Comparison of ENCODE assay signal across 14 cellular contexts in genomic region chr12:109473006-109473405, GRCh38.
"Had no signal": no experiment of that assay in that cellular context is flagged by ENCODE, and none has a peak within 500 bp of the region (broad histone marks: within the 10 kb centered on the region; RNA-seq: fewer than 3 reads in every experiment).

No MANE protein-coding gene starts in this region.

- H3K27me3 Mint-ChIP-seq: activated CD4-positive, alpha-beta memory T cell treated with anti-CD3 and anti-CD28 coated beads, Interleukin-2, amount 10 ng/mL, durations not matched to agents 7 days and 5 days; progenitor cell of endocrine pancreas had no signal

- H3K9me3 Mint-ChIP-seq: activated CD4-positive, alpha-beta memory T cell treated with anti-CD3 and anti-CD28 coated beads, Interleukin-2, amount 10 ng/mL, durations not matched to agents 7 days and 5 days; activated T-cell treated with anti-CD3 and anti-CD28 coated beads, Interleukin-2, amount 50 U/mL, for 72 hours had no signal

- H3K9me3 ChIP-seq: right lobe of liver, suprapubic skin had no signal

- H3K4me3 Mint-ChIP-seq: activated CD4-positive, alpha-beta memory T cell treated with anti-CD3 and anti-CD28 coated beads, Interleukin-2, amount 10 ng/mL, durations not matched to agents 7 days and 5 days; activated T-cell treated with anti-CD3 and anti-CD28 coated beads, Interleukin-2, amount 50 U/mL, for 72 hours had no signal

- H3K27ac Mint-ChIP-seq: activated CD4-positive, alpha-beta memory T cell treated with anti-CD3 and anti-CD28 coated beads, Interleukin-2, amount 10 ng/mL, durations not matched to agents 7 days and 5 days; activated T-cell treated with anti-CD3 and anti-CD28 coated beads, Interleukin-2, amount 50 U/mL, for 72 hours; progenitor cell of endocrine pancreas had no signal

- ATAC-seq: activated T-cell treated with anti-CD3 and anti-CD28 coated beads, Interleukin-2, amount 50 U/mL, for 72 hours; right lobe of liver had no signal

- H3K27ac ChIP-seq: right lobe of liver, suprapubic skin, VCaP had no signal

- H3K27me3 ChIP-seq: right lobe of liver, suprapubic skin had no signal

- H3K4me3 ChIP-seq: right lobe of liver, suprapubic skin had no signal

- DNase-seq: activated CD4-positive, alpha-beta memory T cell treated with anti-CD3 and anti-CD28 coated beads, Interleukin-2, amount 10 ng/mL, durations not matched to agents 7 days and 5 days; activated naive CD4-positive, alpha-beta T cell; activated T-cell treated with anti-CD3 and anti-CD28 coated beads, Interleukin-2, amount 50 U/mL, for 72 hours; cortex of kidney; effector memory CD4-positive, alpha-beta T cell; glutamatergic neuron; mesendoderm; right lobe of liver; stimulated activated CD4-positive, alpha-beta T cell treated with anti-CD3 and anti-CD28 coated beads, Interleukin-12 subunit alpha, Interleukin-12 subunit beta, amount 100 ng/mL, for 4 hours; stimulated activated naive CD4-positive, alpha-beta T cell; T-helper 1 cell had no signal
